ENCODE assay signal across 1 cellular context in the genomic region with DNA sequence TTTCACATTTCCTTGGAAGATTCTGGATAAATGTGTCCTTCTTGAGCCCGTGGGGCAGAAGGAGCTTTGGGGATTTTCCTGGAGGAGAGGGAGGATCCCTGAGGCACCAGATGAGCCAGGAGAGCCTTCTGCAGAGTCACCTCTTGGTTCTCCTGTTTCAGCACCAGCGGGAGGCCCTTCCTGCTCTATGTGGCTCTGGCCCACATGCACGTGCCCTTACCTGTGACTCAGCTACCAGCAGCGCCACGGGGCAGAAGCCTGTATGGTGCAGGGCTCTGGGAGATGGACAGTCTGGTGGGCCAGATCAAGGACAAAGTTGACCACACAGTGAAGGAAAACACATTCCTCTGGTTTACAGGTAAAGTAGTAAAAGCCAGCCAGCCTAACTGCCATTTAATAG.
TF ChIP-seq lines count a peak whose summit lies in the region.

No MANE protein-coding gene starts in this region.

TF ChIP-seq in H1, 55 proteins besides CTCF, POLR2A, EP300 and RAD21 (continued from another document):
- TF ChIP-seq BACH1 (IDR thresholded peaks at IDR 0.05; ENCODE audit: low read length) = peak; percentile 75
- peak; percentile 4; the same call in 1 of the 2 replicates for TF ChIP-seq MAFK (IDR thresholded peaks at IDR 0.05; ENCODE audit: low read depth, low read length)
- TF ChIP-seq SP2 (IDR thresholded peaks at IDR 0.05; ENCODE audit: low read length) = no peak
